In genomic region chr9:129596541-129597328, GRCh38 we compare ENCODE assay signal across 8 cellular contexts. TPM values are rescaled to one million over a fixed set of nuclear protein-coding genes. Genes with fewer than 3 reads are reported as not detected.
DNase-seq lines count a peak whose midpoint lies in the region; ATAC-seq and TF ChIP-seq lines count a peak whose summit lies in the region.

No MANE protein-coding gene starts in this region.

- H4K20me1 ChIP-seq in BLaER1 treated with 17β-estradiol and CSF1 and Interleukin-3, amounts not matched to agents 10 nM and 100 nM, result no peaks in the 10 kb centered on the region

- H3K27ac ChIP-seq in BLaER1 treated with 17β-estradiol and CSF1 and Interleukin-3, amounts not matched to agents 10 nM and 100 nM, result peak overlapping the region in 7 of 11 experiments; percentile 3 to 45 (median 29); a peak in 7 of 22 replicates

- peak; percentile 77 for DNase-seq in fibroblast of pulmonary artery (ENCODE audit: low read depth)
- DNase-seq in omental fat pad (ENCODE audit: low spot score), result no peak
- no peak for DNase-seq in activated CD8-positive, alpha-beta memory T cell treated with anti-CD3 and anti-CD28 coated beads, Interleukin-2, amount 50 U/mL, for 4 hours

- peak overlapping the region in 6 of 11 experiments; percentile 5 to 60 (median 26); a peak in 4 of 22 replicates for H3K9ac ChIP-seq in BLaER1 treated with 17β-estradiol and CSF1 and Interleukin-3, amounts not matched to agents 10 nM and 100 nM

- peak overlapping the region; percentile 84 to 99 (median 98) for H3K4me2 ChIP-seq in BLaER1 treated with 17β-estradiol and CSF1 and Interleukin-3, amounts not matched to agents 10 nM and 100 nM

- H3K4me3 ChIP-seq in BLaER1 treated with 17β-estradiol and CSF1 and Interleukin-3, amounts not matched to agents 10 nM and 100 nM, result no peak overlapping the region; a peak in 1 of 20 replicates
- peak overlapping the region; percentile 29 for H3K4me3 ChIP-seq in fibroblast of pulmonary artery (replicated peaks; ENCODE audit: low read depth, low read length)

- H3K4me1 ChIP-seq in BLaER1 treated with 17β-estradiol and CSF1 and Interleukin-3, amounts not matched to agents 10 nM and 100 nM, result peaks cover 42 to 83% (median 77%) of the 10 kb centered on the region in 10 experiments

- ATAC-seq in SK-N-SH treated with all-trans-retinoic acid at 6 μM for 48 hours (peak; percentile 65), omental fat pad (ENCODE audit: low FRiP score) (peak; percentile 28), HG03460 (IDR thresholded peaks at IDR 0.05; ENCODE audit: unreplicated experiment) (no peak), HG03565 (IDR thresholded peaks at IDR 0.05; ENCODE audit: unreplicated experiment) (no peak), HG02678 (IDR thresholded peaks at IDR 0.05; ENCODE audit: unreplicated experiment) (no peak)

- no peak for TF ChIP-seq CTCF in fibroblast of pulmonary artery (IDR thresholded peaks at IDR 0.05; ENCODE audit: low read length, missing control alignments)
- no peak for TF ChIP-seq CTCF in omental fat pad (IDR thresholded peaks at IDR 0.05)

- H3K9me3 ChIP-seq in BLaER1 treated with 17β-estradiol and CSF1 and Interleukin-3, amounts not matched to agents 10 nM and 100 nM (replicated peaks in 1 of 11), result no peaks in the 10 kb centered on the region

- no peaks in the 10 kb centered on the region for H3K36me3 ChIP-seq in BLaER1 treated with 17β-estradiol and CSF1 and Interleukin-3, amounts not matched to agents 10 nM and 100 nM

- peaks cover 0 to 16% (median 5%) of the 10 kb centered on the region in 11 experiments; a peak in 11 of 22 replicates for H3K27me3 ChIP-seq in BLaER1 treated with 17β-estradiol and CSF1 and Interleukin-3, amounts not matched to agents 10 nM and 100 nM

TF ChIP-seq in SK-N-SH treated with all-trans-retinoic acid at 6 μM for 48 hours, 23 proteins besides CTCF, POLR2A, EP300 and RAD21:
- TF ChIP-seq, protein P1, sequence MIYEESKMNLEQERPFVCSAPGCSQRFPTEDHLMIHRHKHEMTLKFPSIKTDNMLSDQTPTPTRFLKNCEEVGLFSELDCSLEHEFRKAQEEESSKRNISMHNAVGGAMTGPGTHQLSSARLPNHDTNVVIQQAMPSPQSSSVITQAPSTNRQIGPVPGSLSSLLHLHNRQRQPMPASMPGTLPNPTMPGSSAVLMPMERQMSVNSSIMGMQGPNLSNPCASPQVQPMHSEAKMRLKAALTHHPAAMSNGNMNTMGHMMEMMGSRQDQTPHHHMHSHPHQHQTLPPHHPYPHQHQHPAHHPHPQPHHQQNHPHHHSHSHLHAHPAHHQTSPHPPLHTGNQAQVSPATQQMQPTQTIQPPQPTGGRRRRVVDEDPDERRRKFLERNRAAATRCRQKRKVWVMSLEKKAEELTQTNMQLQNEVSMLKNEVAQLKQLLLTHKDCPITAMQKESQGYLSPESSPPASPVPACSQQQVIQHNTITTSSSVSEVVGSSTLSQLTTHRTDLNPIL (CRISPR knock-in tag; IDR thresholded peaks at IDR 0.05; ENCODE audit: low read depth), result no peak
- TF ChIP-seq ZC3H10 (CRISPR knock-in tag; IDR thresholded peaks at IDR 0.05) (no peak), ZFP3 (CRISPR knock-in tag; IDR thresholded peaks at IDR 0.05) (peak; percentile 54; the same call in 1 of the 2 replicates)

RNA-seq across cellular contexts. Expression of gene C9orf50, which starts 24.2 kb away (rescaled TPM):
- not detected for total RNA-seq in omental fat pad

RNA-seq across cellular contexts. Expression of gene NTMT1, which starts 29.2 kb away (rescaled TPM):
- total RNA-seq in omental fat pad, result 10 to 100 TPM; 15.8 to 37.9 (median 20.3) TPM

RNA-seq across cellular contexts. Expression of gene ASB6, which starts 45.2 kb away (rescaled TPM):
- 10 to 100 TPM; 14.5 to 35.4 (median 16.3) TPM for total RNA-seq in omental fat pad

Comparison
In these comparisons a context has a peak if more than half of its experiments do, and no peak if none do; other contexts are left out.
1. ATAC-seq: peak in SK-N-SH treated with all-trans-retinoic acid at 6 μM for 48 hours (single experiment) and omental fat pad (single experiment); none in HG03460 (single experiment), HG03565 (single experiment) and HG02678 (single experiment).